ENCODE assay signal across 8 cellular contexts in the genomic region with DNA sequence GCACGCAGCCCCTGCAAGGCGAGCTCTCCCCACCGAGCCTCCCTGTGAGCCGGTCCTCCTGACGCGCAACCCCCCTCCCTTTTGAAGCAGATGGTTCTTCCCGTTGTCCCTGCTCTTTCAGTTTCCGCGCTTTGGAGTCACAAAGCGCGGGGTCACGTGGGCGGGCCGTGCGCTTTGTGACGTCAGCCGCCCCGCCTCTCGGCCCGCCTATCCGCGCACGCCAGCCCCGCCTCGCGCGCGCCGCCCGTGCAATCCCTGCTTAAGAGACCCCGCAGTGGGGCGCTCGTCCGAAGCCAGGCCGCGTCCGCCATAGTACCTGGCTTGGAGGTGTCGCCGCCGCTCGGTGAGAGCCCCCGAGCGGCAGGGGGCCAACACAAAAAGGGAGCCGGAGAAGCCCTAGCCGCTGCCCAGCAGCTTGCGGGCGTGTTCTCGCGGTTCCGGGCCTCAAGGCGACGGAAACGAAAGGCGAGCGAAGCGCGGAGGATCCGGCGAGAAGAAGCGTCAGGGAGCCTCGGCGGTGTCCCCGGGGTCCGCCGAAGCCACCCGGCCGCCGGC. TPM values are rescaled to one million over a fixed set of nuclear protein-coding genes. Genes with fewer than 3 reads are reported as not detected.
A peak's percentile ranks its signal among the peaks of the same experiment; 100 is the strongest.
DNase-seq lines count a peak whose midpoint lies in the region; ATAC-seq and TF ChIP-seq lines count a peak whose summit lies in the region.

Gene RBBP6 (plus strand): TSS at position 272 of the 555 bp plus-strand sequence. CDS start 1,061 bp downstream, outside the sequence.

- no peaks in the 10 kb centered on the region for H3K36me3 ChIP-seq in thymus (ENCODE audit: control insufficient read depth, insufficient read depth)

- H3K36me3 Mint-ChIP-seq in activated naive CD8-positive, alpha-beta T cell = peaks cover 14% of the 10 kb centered on the region
- no peaks in the 10 kb centered on the region for H3K36me3 Mint-ChIP-seq in glutamatergic neuron (ENCODE audit: unreplicated experiment)
- H3K36me3 Mint-ChIP-seq in osteocyte (ENCODE audit: unreplicated experiment) = peaks cover 7% of the 10 kb centered on the region

- H3K4me1 Mint-ChIP-seq in activated naive CD8-positive, alpha-beta T cell (ENCODE audit: low read depth) = peaks cover 33% of the 10 kb centered on the region
- H3K4me1 Mint-ChIP-seq in glutamatergic neuron (ENCODE audit: low read depth, unreplicated experiment) (peaks cover 8% of the 10 kb centered on the region), osteocyte (ENCODE audit: unreplicated experiment) (peaks cover 29% of the 10 kb centered on the region)

- H3K9me3 Mint-ChIP-seq in activated naive CD8-positive, alpha-beta T cell (ENCODE audit: low read depth) = no peaks in the 10 kb centered on the region
- H3K9me3 Mint-ChIP-seq in glutamatergic neuron (ENCODE audit: unreplicated experiment) = peaks cover 7% of the 10 kb centered on the region
- H3K9me3 Mint-ChIP-seq in osteocyte (ENCODE audit: unreplicated experiment) = no peaks in the 10 kb centered on the region

- no peaks in the 10 kb centered on the region for H3K27me3 ChIP-seq in thymus (ENCODE audit: control insufficient read depth, insufficient read depth)

- DNase-seq in NCI-H1092 treated with DMSO at 0.1 percent for 48 hours (lab: John Stamatoyannopoulos, UW) = peak; percentile 97
- peak; percentile 87 for DNase-seq in SKM-1 (lab: John Stamatoyannopoulos, UW; ENCODE audit: unreplicated experiment)
- peak; percentile 95 for DNase-seq in glutamatergic neuron
- peak; percentile 98 for DNase-seq in osteocyte (ENCODE audit: extremely low spot score, unreplicated experiment)

- peak within 1 kb of the TSS; percentile 99 for H3K4me3 Mint-ChIP-seq in activated naive CD8-positive, alpha-beta T cell
- H3K4me3 Mint-ChIP-seq in glutamatergic neuron (ENCODE audit: unreplicated experiment) = peak within 1 kb of the TSS; percentile 99
- peak within 1 kb of the TSS; percentile 99 for H3K4me3 Mint-ChIP-seq in osteocyte (ENCODE audit: unreplicated experiment)

- peak within 1 kb of the TSS; percentile 59 for H3K4me3 ChIP-seq in thymus (ENCODE audit: low read length)

- peak; percentile 87 for ATAC-seq in HG02610 (IDR thresholded peaks at IDR 0.05; ENCODE audit: unreplicated experiment)

- H3K27ac ChIP-seq in thymus (ENCODE audit: low read depth) = peak within 1 kb of the TSS; percentile 93

- TF ChIP-seq CTCF in glutamatergic neuron (IDR thresholded peaks at IDR 0.05; ENCODE audit: partially characterized antibody, unreplicated experiment) (peak; percentile 38), osteocyte (IDR thresholded peaks at IDR 0.05) (peak; percentile 51)

- WGBS in thymus = under 1% methylated on average over 68 of the region's 68 CpGs

- peak; percentile 91 for TF ChIP-seq POLR2A in GM10847 (IDR thresholded peaks at IDR 0.05; ENCODE audit: extremely low read depth, insufficient read length)

- peak within 1 kb of the TSS; percentile 100 for H3K27ac Mint-ChIP-seq in activated naive CD8-positive, alpha-beta T cell
- H3K27ac Mint-ChIP-seq in glutamatergic neuron (ENCODE audit: unreplicated experiment) = peak within 1 kb of the TSS; percentile 100
- peak within 1 kb of the TSS; percentile 100 for H3K27ac Mint-ChIP-seq in osteocyte (ENCODE audit: unreplicated experiment)

- H3K27me3 Mint-ChIP-seq in activated naive CD8-positive, alpha-beta T cell = no peaks in the 10 kb centered on the region
- H3K27me3 Mint-ChIP-seq in glutamatergic neuron (ENCODE audit: unreplicated experiment) = peaks cover 7% of the 10 kb centered on the region
- H3K27me3 Mint-ChIP-seq in osteocyte (ENCODE audit: unreplicated experiment) = no peaks in the 10 kb centered on the region

- H3K4me1 ChIP-seq in thymus (ENCODE audit: control insufficient read depth, insufficient read depth, low read length) = peaks cover 7% of the 10 kb centered on the region

- no peaks in the 10 kb centered on the region for H3K9me3 ChIP-seq in thymus (ENCODE audit: control insufficient read depth)

RNA-seq across cellular contexts. Expression of gene RBBP6, which starts in this region (rescaled TPM):
- total RNA-seq in glutamatergic neuron (ENCODE audit: unreplicated experiment) (56.9 TPM), osteocyte (43.6 and 54.6 TPM in 2 replicates)
- 72.8 TPM for polyA plus RNA-seq in thymus

Comparison
In these comparisons a context has a peak if more than half of its experiments do, and no peak if none do; other contexts are left out.
1. Peak in every context shown above with its lines: DNase-seq, ATAC-seq, H3K4me3 ChIP-seq and H3K27ac ChIP-seq.